Comparison of ENCODE assay signal across 7 cellular contexts in genomic region chr5:159456722-159457462, GRCh38.
DNase-seq lines count a peak whose midpoint lies in the region; ATAC-seq lines count a peak whose summit lies in the region.

No MANE protein-coding gene starts in this region.

- ATAC-seq in GM19328 (IDR thresholded peaks at IDR 0.05; ENCODE audit: unreplicated experiment) = peak; percentile 76
- ATAC-seq in HG03060 (IDR thresholded peaks at IDR 0.05; ENCODE audit: low read depth, unreplicated experiment) = peak; percentile 86
- peak; percentile 90 to 94 for ATAC-seq in natural killer cell treated with Interleukin-12 subunit alpha and Interleukin-12 subunit beta and Interleukin-15 and Interleukin-18, amount 100 ng/mL, for 72 hours

- peak; percentile 56 to 70 for DNase-seq in activated CD4-positive, alpha-beta T cell treated with anti-CD3 and anti-CD28 coated beads, Interleukin-2, amount 50 U/mL, for 48 hours
- DNase-seq in natural killer cell treated with Interleukin-12 subunit alpha and Interleukin-12 subunit beta and Interleukin-15 and Interleukin-18, amount 100 ng/mL, for 72 hours (ENCODE audit: low spot score) = peak; percentile 89
- DNase-seq in retina (no peak), HUDEP-2 (lab: John Stamatoyannopoulos, UW; ENCODE audit: unreplicated experiment in 76 of 76) (no peak), NOMO-1 treated with dmso at 0.1 percent for 144 hours (lab: John Stamatoyannopoulos, UW; ENCODE audit: unreplicated experiment) (no peak)

- H3K27me3 Mint-ChIP-seq in natural killer cell treated with Interleukin-12 subunit alpha and Interleukin-12 subunit beta and Interleukin-15 and Interleukin-18, amount 100 ng/mL, for 72 hours = peaks cover 13 to 15% of the 10 kb centered on the region in 2 donors

- H3K36me3 Mint-ChIP-seq in natural killer cell treated with Interleukin-12 subunit alpha and Interleukin-12 subunit beta and Interleukin-15 and Interleukin-18, amount 100 ng/mL, for 72 hours = peaks cover 7% of the 10 kb centered on the region

- H3K4me1 Mint-ChIP-seq in natural killer cell treated with Interleukin-12 subunit alpha and Interleukin-12 subunit beta and Interleukin-15 and Interleukin-18, amount 100 ng/mL, for 72 hours (ENCODE audit: low read depth in 2 of 2) = peaks cover 51 to 53% of the 10 kb centered on the region in 2 donors

- H3K4me3 Mint-ChIP-seq in natural killer cell treated with Interleukin-12 subunit alpha and Interleukin-12 subunit beta and Interleukin-15 and Interleukin-18, amount 100 ng/mL, for 72 hours = peak overlapping the region; percentile 10

- H3K27ac Mint-ChIP-seq in natural killer cell treated with Interleukin-12 subunit alpha and Interleukin-12 subunit beta and Interleukin-15 and Interleukin-18, amount 100 ng/mL, for 72 hours = peak overlapping the region; percentile 30 to 85

- no peaks in the 10 kb centered on the region for H3K9me3 Mint-ChIP-seq in natural killer cell treated with Interleukin-12 subunit alpha and Interleukin-12 subunit beta and Interleukin-15 and Interleukin-18, amount 100 ng/mL, for 72 hours

Comparison
In these comparisons a context has a peak if more than half of its experiments do, and no peak if none do; other contexts are left out.
1. DNase-seq: peak in activated CD4-positive, alpha-beta T cell treated with anti-CD3 and anti-CD28 coated beads, Interleukin-2, amount 50 U/mL, for 48 hours (2 of 2) and natural killer cell treated with Interleukin-12 subunit alpha and Interleukin-12 subunit beta and Interleukin-15 and Interleukin-18, amount 100 ng/mL, for 72 hours (single experiment); none in retina (single experiment), HUDEP-2 (0 of 76) and NOMO-1 treated with dmso at 0.1 percent for 144 hours (single experiment).
2. Peak in every context shown above with its lines, with median percentiles within 50 percentile points of each other: ATAC-seq.